In the genomic region with DNA sequence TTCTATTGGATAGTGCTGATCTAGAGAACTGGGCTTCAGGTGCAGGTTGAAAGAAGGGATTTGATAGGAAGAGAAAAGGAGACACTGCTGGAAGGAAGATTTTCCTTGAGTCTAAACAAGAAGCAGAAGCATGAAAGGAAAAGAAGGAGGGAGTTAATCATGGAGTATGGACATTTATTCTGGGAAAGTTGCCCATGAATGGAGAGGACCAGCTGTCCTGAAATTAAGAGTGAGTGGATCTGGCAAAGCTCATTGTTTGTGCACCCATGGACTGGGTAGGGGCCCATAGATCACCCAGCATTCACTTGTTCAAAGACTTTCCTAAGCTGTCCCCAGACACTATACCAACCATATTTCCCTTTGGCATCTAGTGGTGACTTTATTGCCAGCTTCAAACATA, we compare ENCODE assay signal across 14 cellular contexts.
"Had no signal": no experiment of that assay in that cellular context is flagged by ENCODE, and none has a peak within 500 bp of the region (broad histone marks: within the 10 kb centered on the region; RNA-seq: fewer than 3 reads in every experiment).

No MANE protein-coding gene starts in this region.

- H3K36me3 ChIP-seq: gastroesophageal sphincter, pancreas, suprapubic skin, upper lobe of right lung had no signal

- H3K4me1 ChIP-seq: gastroesophageal sphincter, pancreas, suprapubic skin, upper lobe of right lung had no signal

- ATAC-seq: esophagus mucosa; gastroesophageal sphincter; pancreas; stimulated activated naive CD8-positive, alpha-beta T cell treated with anti-CD3 and anti-CD28 coated beads, Interleukin-15, Interleukin-2, amounts not matched to agents 100 U/mL and 50 U/mL, for 24 hours; upper lobe of right lung had no signal

- H3K27me3 ChIP-seq: gastroesophageal sphincter, pancreas, suprapubic skin, upper lobe of right lung had no signal

- H3K4me3 ChIP-seq: gastroesophageal sphincter, pancreas, suprapubic skin, upper lobe of right lung had no signal

- H3K27ac ChIP-seq: gastroesophageal sphincter, pancreas, suprapubic skin, upper lobe of right lung had no signal

- DNase-seq: activated CD4-positive, alpha-beta T cell treated with anti-CD3 and anti-CD28 coated beads for 1 hour; activated CD4-positive, alpha-beta T cell treated with anti-CD3 and anti-CD28 coated beads, Interleukin-2, amount 50 U/mL, for 48 hours; activated gamma-delta T cell; activated naive CD8-positive, alpha-beta T cell treated with anti-CD3 and anti-CD28 coated beads for 36 hours; activated T-cell treated with anti-CD3 and anti-CD28 coated beads, Interleukin-2, amount 50 U/mL, for 48 hours; kidney; pancreas; stimulated activated CD4-positive, alpha-beta T cell treated with anti-CD3 and anti-CD28 coated beads, Interleukin-4, amount 100 ng/mL, for 1 hour; stimulated activated CD8-positive, alpha-beta memory T cell treated with anti-CD3 and anti-CD28 coated beads, Interleukin-4, amount 100 ng/mL, for 48 hours; stimulated activated naive CD8-positive, alpha-beta T cell treated with anti-CD3 and anti-CD28 coated beads, Interleukin-15, Interleukin-2, amounts not matched to agents 100 U/mL and 50 U/mL, for 24 hours; upper lobe of right lung had no signal

- H3K9me3 ChIP-seq: pancreas, suprapubic skin, upper lobe of right lung had no signal
